Comparison of ENCODE assay signal across 34 cellular contexts in genomic region chr12:18206198-18206597, GRCh38. TPM values are rescaled to one million over a fixed set of nuclear protein-coding genes. Genes with fewer than 3 reads are reported as not detected.
"Had no signal": no experiment of that assay in that cellular context is flagged by ENCODE, and none has a peak within 500 bp of the region (broad histone marks: within the 10 kb centered on the region; RNA-seq: fewer than 3 reads in every experiment).

No MANE protein-coding gene starts in this region.

- H3K27ac ChIP-seq: brain microvascular endothelial cell, WERI-Rb-1 had no signal

- DNase-seq: activated CD4-positive, alpha-beta T cell treated with anti-CD3 and anti-CD28 coated beads for 1 hour; activated CD4-positive, alpha-beta T cell treated with anti-CD3 and anti-CD28 coated beads, Interleukin-2, amount 10 ng/mL, durations not matched to agents 24 days and 14 days; activated CD4-positive, alpha-beta T cell treated with anti-CD3 and anti-CD28 coated beads, Interleukin-2, amount 50 U/mL, for 4 hours; activated CD4-positive, CD25-positive, alpha-beta regulatory T cell; activated CD8-positive, alpha-beta T cell treated with anti-CD3 and anti-CD28 coated beads for 36 hours; activated effector memory CD4-positive, alpha-beta T cell treated with anti-CD3 and anti-CD28 coated beads, Interleukin-2, amount 50 U/mL, for 16 hours; activated naive CD4-positive, alpha-beta T cell; activated naive CD4-positive, alpha-beta T cell treated with anti-CD3 and anti-CD28 coated beads, Interleukin-2, amount 50 U/mL, for 16 hours; activated naive CD8-positive, alpha-beta T cell treated with anti-CD3 and anti-CD28 coated beads for 36 hours; activated T-cell treated with anti-CD3 and anti-CD28 coated beads, Interleukin-2, amount 50 U/mL, for 1 hour; activated T-cell treated with anti-CD3 and anti-CD28 coated beads, Interleukin-2, amount 50 U/mL, for 72 hours; amniotic stem cell; aorta; brain microvascular endothelial cell; central memory CD4-positive, alpha-beta T cell; MG63; NCI-H1048; NCI-H1105 treated with DMSO at 0.1 percent for 48 hours; NCI-H1436; NCI-H1694; NCI-H1930; NCI-H345; NCI-H524 treated with DMSO at 0.1 percent for 48 hours; PC-3; Right ventricle myocardium superior; SW 1271; T-helper 1 cell; T-helper 2 cell; T-helper 9 cell; WERI-Rb-1 had no signal

- H3K36me3 ChIP-seq: brain microvascular endothelial cell, MG63, WERI-Rb-1 had no signal

- H3K27me3 ChIP-seq: brain microvascular endothelial cell, MG63 had no signal

- ATAC-seq: activated CD8-positive, alpha-beta T cell treated with anti-CD3 and anti-CD28 coated beads for 36 hours; activated T-cell treated with anti-CD3 and anti-CD28 coated beads, Interleukin-2, amount 50 U/mL, for 72 hours; activated T-helper 17 cell treated with anti-CD3 and anti-CD28 coated beads, Interleukin-2, amount 50 U/mL, for 72 hours; PC-3 had no signal

- H3K4me3 ChIP-seq: MG63 had no signal

- FAIRE-seq: colon, RCC 7860 had no signal

RNA-seq across cellular contexts. Expression of gene PIK3C2G, which starts 55.1 kb away (rescaled TPM):
- total RNA-seq: activated CD4-positive, alpha-beta T cell treated with anti-CD3 and anti-CD28 coated beads, Interleukin-2, amount 10 ng/mL, durations not matched to agents 24 days and 14 days; activated CD8-positive, alpha-beta memory T cell treated with anti-CD3 and anti-CD28 coated beads for 36 hours; activated CD8-positive, alpha-beta T cell treated with anti-CD3 and anti-CD28 coated beads for 36 hours; activated naive CD8-positive, alpha-beta T cell treated with anti-CD3 and anti-CD28 coated beads for 36 hours; activated T-cell treated with anti-CD3 and anti-CD28 coated beads, Interleukin-2, amount 50 U/mL, for 72 hours; activated T-helper 17 cell treated with anti-CD3 and anti-CD28 coated beads, Interleukin-2, amount 50 U/mL, for 72 hours; PC-3; Right ventricle myocardium superior had no signal
